15 cellular contexts compared by ENCODE assay signal in the genomic region with DNA sequence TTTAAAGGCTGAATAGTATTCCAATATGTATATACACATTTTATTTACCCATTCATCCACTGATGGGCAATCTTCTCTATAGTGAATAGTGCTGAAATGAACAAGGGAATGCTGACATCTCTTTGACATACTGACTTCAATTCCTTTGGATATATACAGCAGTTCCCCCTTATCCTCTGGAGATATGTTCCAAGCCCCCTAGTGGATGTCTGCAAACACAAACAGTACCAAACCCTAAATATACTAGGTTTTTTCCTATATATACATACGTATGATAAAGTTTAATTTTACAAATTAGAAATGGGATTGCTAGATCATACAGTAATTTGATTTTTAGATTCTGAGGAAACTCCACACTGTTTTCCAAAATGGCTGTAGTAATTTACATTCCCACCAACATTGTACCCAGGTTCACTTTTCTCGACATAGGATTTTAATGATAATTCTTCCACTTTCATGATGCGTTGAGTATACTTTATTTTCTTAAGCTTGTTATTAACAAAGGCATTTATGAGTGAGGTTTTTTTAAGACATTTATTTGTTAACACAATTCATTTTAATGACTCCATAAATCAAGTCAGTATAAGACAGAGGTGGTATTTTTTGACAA. TPM values are rescaled to one million over a fixed set of nuclear protein-coding genes. Genes with fewer than 3 reads are reported as not detected.
A peak's percentile ranks its signal among the peaks of the same experiment; 100 is the strongest.
DNase-seq lines count a peak whose midpoint lies in the region; ATAC-seq and TF ChIP-seq lines count a peak whose summit lies in the region.
"Had no signal": no experiment of that assay in that cellular context is flagged by ENCODE, and none has a peak within 500 bp of the region (broad histone marks: within the 10 kb centered on the region; RNA-seq: fewer than 3 reads in every experiment).

No MANE protein-coding gene starts in this region.

- WGBS in tibial nerve, 2 donors = 98% methylated on average over 3 of the region's 3 CpGs

- H3K27me3 Mint-ChIP-seq in GM23338 (ENCODE audit: insufficient read depth, low read depth, poor library complexity) = no peaks in the 10 kb centered on the region
- H3K27me3 Mint-ChIP-seq in CD8-positive, alpha-beta T cell (ENCODE audit: low read depth) = no peaks in the 10 kb centered on the region

- ATAC-seq in GM23338 = peak; percentile 45; the same call in 1 of the 3 replicates
- ATAC-seq in GM21447 (IDR thresholded peaks at IDR 0.05; ENCODE audit: unreplicated experiment) = no peak
- ATAC-seq in CD8-positive, alpha-beta T cell = no peak
- ATAC-seq: heart right ventricle had no signal

- H3K27me3 ChIP-seq in GM23338 (ENCODE audit: insufficient read depth) (no peaks in the 10 kb centered on the region), tibial nerve (no peaks in the 10 kb centered on the region)
- no peaks in the 10 kb centered on the region for H3K27me3 ChIP-seq in CD8-positive, alpha-beta T cell (ENCODE audit: insufficient read depth, low read length)
- H3K27me3 ChIP-seq: heart right ventricle, Peyer's patch had no signal

- DNase-seq in AML-193 (lab: John Stamatoyannopoulos, UW) (peak; percentile 3 to 5), GM23338 (ENCODE audit: low spot score) (peak; percentile 62), RKO (ENCODE audit: low spot score) (peak; percentile 20), fibroblast of villous mesenchyme (ENCODE audit: low read depth) (no peak), AG08395 (ENCODE audit: low spot score) (no peak), tibial nerve (ENCODE audit: low spot score in 2 of 2) (no peak)
- no peak for DNase-seq in CD8-positive, alpha-beta T cell
- DNase-seq: activated CD4-positive, CD25-positive, alpha-beta regulatory T cell; heart right ventricle; midbrain; Peyer's patch had no signal

- H2AFZ ChIP-seq in GM23338 = no peak overlapping the region

- TF ChIP-seq EP300 in tibial nerve (IDR thresholded peaks at IDR 0.05) = no peak

- peaks cover 7% of the 10 kb centered on the region; the same call in 2 of the 3 replicates for H3K36me3 Mint-ChIP-seq in GM23338 (ENCODE audit: low read depth)
- peaks cover 70% of the 10 kb centered on the region for H3K36me3 Mint-ChIP-seq in CD8-positive, alpha-beta T cell

- no peaks in the 10 kb centered on the region for H3K9me2 ChIP-seq in GM23338 (ENCODE audit: insufficient read depth)

- H3K4me3 Mint-ChIP-seq in GM23338 = no peak overlapping the region
- no peak overlapping the region for H3K4me3 Mint-ChIP-seq in CD8-positive, alpha-beta T cell

- TF ChIP-seq POLR2A in tibial nerve (IDR thresholded peaks at IDR 0.05) = no peak

- no peak overlapping the region for H3K27ac Mint-ChIP-seq in GM23338
- H3K27ac Mint-ChIP-seq in CD8-positive, alpha-beta T cell = no peak overlapping the region
- H3K27ac Mint-ChIP-seq: activated T-helper 2 cell treated with anti-CD3 and anti-CD28 coated beads, Interferon-gamma antibody, Interleukin-2, Interleukin-4, amounts not matched to agents 10 μg/mL and 5 μg/mL and 100 μg/mL, durations not matched to agents 14 hours and 24 hours and 36 hours had no signal

- no peaks in the 10 kb centered on the region for H3K79me2 ChIP-seq in GM23338 (replicated peaks; ENCODE audit: insufficient read depth)

- intact Hi-C loops in CD8-positive, alpha-beta T cell (cut with DNase I, micrococcal nuclease) = loop anchor here in 1 of 2 experiments (1.0 kb wide), 1 partner anchor 48 kb away; no protein-coding TSS in a partner anchor

- H3K27ac ChIP-seq in GM23338 (ENCODE audit: low read depth) (no peak overlapping the region), tibial nerve (no peak overlapping the region)
- H3K27ac ChIP-seq in CD8-positive, alpha-beta T cell (ENCODE audit: low read depth, low read length) = no peak overlapping the region
- H3K27ac ChIP-seq: heart right ventricle, Peyer's patch, skin epidermis had no signal

- H3K9me3 Mint-ChIP-seq in GM23338 = peaks cover 3% of the 10 kb centered on the region; the same call in 1 of the 3 replicates
- no peaks in the 10 kb centered on the region for H3K9me3 Mint-ChIP-seq in CD8-positive, alpha-beta T cell

- CTCF ChIA-PET in CD8-positive, alpha-beta T cell (lab: Charles Lee) = no interaction called here

- H3K4me3 ChIP-seq in GM23338 (no peak overlapping the region), fibroblast of villous mesenchyme (ENCODE audit: low read depth, low read length) (no peak overlapping the region), tibial nerve (no peak overlapping the region)
- H3K4me3 ChIP-seq in CD8-positive, alpha-beta T cell (ENCODE audit: low read depth, low read length) = no peak overlapping the region
- H3K4me3 ChIP-seq: heart right ventricle, Peyer's patch, skin epidermis had no signal

- no peak overlapping the region for H3K4me2 ChIP-seq in GM23338

- TF ChIP-seq CTCF in GM23338 (conservative IDR thresholded peaks at IDR 0.05; ENCODE audit: low read depth in 2 of 2) (peak; percentile 47 to 77), fibroblast of villous mesenchyme (IDR thresholded peaks at IDR 0.05; ENCODE audit: insufficient read depth, low read depth, low read length) (peak; percentile 42), tibial nerve (IDR thresholded peaks at IDR 0.05) (no peak)
- no peak for TF ChIP-seq CTCF in CD8-positive, alpha-beta T cell (IDR thresholded peaks at IDR 0.05)

- no peaks in the 10 kb centered on the region for H3K9me3 ChIP-seq in CD8-positive, alpha-beta T cell (ENCODE audit: low read length)
- H3K9me3 ChIP-seq in tibial nerve = no peaks in the 10 kb centered on the region
- H3K9me3 ChIP-seq: Peyer's patch had no signal

- no peaks in the 10 kb centered on the region for H3K4me1 ChIP-seq in GM23338 (ENCODE audit: insufficient read depth)
- H3K4me1 ChIP-seq in CD8-positive, alpha-beta T cell (ENCODE audit: insufficient read depth, low read length) = no peaks in the 10 kb centered on the region
- no peaks in the 10 kb centered on the region for H3K4me1 ChIP-seq in tibial nerve
- H3K4me1 ChIP-seq: Peyer's patch had no signal

- H3K36me3 ChIP-seq in GM23338 (ENCODE audit: insufficient read depth) (no peaks in the 10 kb centered on the region), tibial nerve (peaks cover 0 to 42% (median 0%) of the 10 kb centered on the region in 3 donors)
- peaks cover 13% of the 10 kb centered on the region for H3K36me3 ChIP-seq in CD8-positive, alpha-beta T cell (ENCODE audit: insufficient read depth, low read length)

- POLR2A ChIA-PET in CD8-positive, alpha-beta T cell (lab: Charles Lee) = no interaction called here

- H3F3A ChIP-seq in GM23338 (replicated peaks; ENCODE audit: low read depth) = no peaks in the 10 kb centered on the region

- no peaks in the 10 kb centered on the region for H4K20me1 ChIP-seq in GM23338 (replicated peaks; ENCODE audit: insufficient read depth)

- H3K4me1 Mint-ChIP-seq in GM23338 = no peaks in the 10 kb centered on the region
- peaks cover 5% of the 10 kb centered on the region for H3K4me1 Mint-ChIP-seq in CD8-positive, alpha-beta T cell (ENCODE audit: low read depth)

TF ChIP-seq in GM23338, 12 proteins besides CTCF, POLR2A, EP300 and RAD21:
- no peak for TF ChIP-seq STAT1 (IDR thresholded peaks at IDR 0.05; ENCODE audit: unreplicated experiment)

RNA-seq across cellular contexts. Expression of a gene that starts 38.2 kb away (rescaled TPM):
- 20.5 and 28.0 TPM in 2 replicates for total RNA-seq in GM23338 (2014; rRNA removed; shearing (Covaris generic))
- 6.6 and 10.2 TPM in 2 replicates for polyA plus RNA-seq in GM23338 (2016; fragmentation: Nextera tagmentation; extraction: Ambion mirVana)
- total RNA-seq in fibroblast of villous mesenchyme (80.9 and 94.6 TPM in 2 replicates), tibial nerve (100 to 1,000 TPM in 3 of 4 donors, 10 to 100 TPM in 1; 97.7 to 151 (median 121) TPM)
- total RNA-seq in CD8-positive, alpha-beta T cell = 10 to 100 TPM; 55.2 to 59.4 TPM

RNA-seq across cellular contexts. Expression of a gene that starts 44.7 kb away (rescaled TPM):
- total RNA-seq in GM23338 (2014; rRNA removed; shearing (Covaris generic)) = 0.07 and 0.19 TPM in 2 replicates
- 0.30 TPM in 1 of 2 replicates, not detected in the other for polyA plus RNA-seq in GM23338 (2016; fragmentation: Nextera tagmentation; extraction: Ambion mirVana)
- not detected in 2 replicates for total RNA-seq in fibroblast of villous mesenchyme
- total RNA-seq in CD8-positive, alpha-beta T cell = under 1 TPM; 0.08 to 0.11 TPM
- under 1 TPM in 2 of 4 donors, not detected in 2; under 0.01 to 0.30 TPM for total RNA-seq in tibial nerve
- total RNA-seq: activated T-helper 2 cell treated with anti-CD3 and anti-CD28 coated beads, Interferon-gamma antibody, Interleukin-2, Interleukin-4, amounts not matched to agents 10 μg/mL and 5 μg/mL and 100 μg/mL, durations not matched to agents 14 hours and 24 hours and 36 hours; Daoy had no signal

Comparison
In these comparisons a context has a peak if more than half of its experiments do, and no peak if none do; other contexts are left out.
1. DNase-seq: peak in AML-193 (2 of 2), GM23338 (single experiment) and RKO (single experiment); none in fibroblast of villous mesenchyme (single experiment), AG08395 (single experiment), CD8-positive, alpha-beta T cell (0 of 7) and tibial nerve (0 of 2).
2. CTCF ChIP-seq: peak in GM23338 (2 of 2) and fibroblast of villous mesenchyme (single experiment); none in CD8-positive, alpha-beta T cell (single experiment) and tibial nerve (0 of 5).